8 cellular contexts compared by ENCODE assay signal in the genomic region with DNA sequence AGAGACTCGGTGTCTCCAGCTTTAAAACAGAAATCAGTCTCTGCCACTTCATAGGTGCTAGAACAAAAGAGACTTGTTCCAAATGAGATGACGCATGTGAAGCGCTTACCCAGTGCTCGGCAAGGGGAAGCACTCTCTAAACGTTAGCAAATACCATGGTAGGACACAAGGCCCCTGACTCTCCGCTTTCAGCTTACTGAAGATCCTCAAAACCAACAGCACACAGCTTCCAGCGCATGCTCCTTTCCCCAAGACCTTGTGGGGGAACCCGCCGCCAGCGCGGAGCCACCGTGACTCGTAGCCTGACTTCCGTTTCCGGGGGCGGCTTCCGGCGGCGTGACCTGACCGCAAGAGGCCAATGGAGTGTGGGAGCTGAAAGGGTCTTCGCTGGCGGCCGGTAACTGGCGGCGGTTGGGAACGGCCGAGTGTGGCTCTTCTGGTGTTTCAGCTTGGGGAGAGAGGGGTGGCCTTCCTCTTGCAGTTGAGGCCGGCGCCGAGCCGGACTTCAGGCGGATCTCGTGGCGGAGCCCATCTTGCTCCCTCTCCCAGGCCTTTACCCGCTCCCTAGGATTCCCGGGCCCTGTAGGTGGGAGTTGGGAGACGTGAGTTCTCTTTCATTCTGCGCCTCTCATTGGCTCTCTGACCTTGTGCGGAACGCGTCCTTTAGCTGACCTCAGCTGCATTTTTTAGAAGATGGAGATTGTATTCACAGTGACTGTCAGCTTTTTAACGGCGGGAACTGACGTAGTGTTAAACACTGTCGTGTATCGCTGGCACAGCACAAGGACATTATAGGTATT. TPM values are rescaled to one million over a fixed set of nuclear protein-coding genes. Genes with fewer than 3 reads are reported as not detected.
A peak's percentile ranks its signal among the peaks of the same experiment; 100 is the strongest.
DNase-seq lines count a peak whose midpoint lies in the region; TF ChIP-seq lines count a peak whose summit lies in the region.

A gene with protein sequence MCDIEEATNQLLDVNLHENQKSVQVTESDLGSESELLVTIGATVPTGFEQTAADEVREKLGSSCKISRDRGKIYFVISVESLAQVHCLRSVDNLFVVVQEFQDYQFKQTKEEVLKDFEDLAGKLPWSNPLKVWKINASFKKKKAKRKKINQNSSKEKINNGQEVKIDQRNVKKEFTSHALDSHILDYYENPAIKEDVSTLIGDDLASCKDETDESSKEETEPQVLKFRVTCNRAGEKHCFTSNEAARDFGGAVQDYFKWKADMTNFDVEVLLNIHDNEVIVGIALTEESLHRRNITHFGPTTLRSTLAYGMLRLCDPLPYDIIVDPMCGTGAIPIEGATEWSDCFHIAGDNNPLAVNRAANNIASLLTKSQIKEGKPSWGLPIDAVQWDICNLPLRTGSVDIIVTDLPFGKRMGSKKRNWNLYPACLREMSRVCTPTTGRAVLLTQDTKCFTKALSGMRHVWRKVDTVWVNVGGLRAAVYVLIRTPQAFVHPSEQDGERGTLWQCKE (plus strand): TSS at position 324 of the 800 bp plus-strand sequence. CDS start 2,015 bp downstream, outside the sequence.

- TF ChIP-seq EP300 in neural cell (conservative IDR thresholded peaks at IDR 0.05; ENCODE audit: poor library complexity, severe bottlenecking) = peak; percentile 51

- no peaks in the 10 kb centered on the region for H3K9me3 ChIP-seq in neural cell (ENCODE audit: low read length)
- H3K9me3 ChIP-seq in stomach smooth muscle (ENCODE audit: control insufficient read depth in 2 of 2, low read length in 2 of 2) = no peaks in the 10 kb centered on the region

- no peaks in the 10 kb centered on the region for H4K20me1 ChIP-seq in neural cell (ENCODE audit: insufficient read depth)

- peak within 1 kb of the TSS; percentile 87 for H2AFZ ChIP-seq in neural cell (ENCODE audit: low read depth, low read length)

- H3K4me3 ChIP-seq in LNCaP clone FGC (ENCODE audit: low read depth, low read length) (peak within 1 kb of the TSS; percentile 73), fibroblast of villous mesenchyme (ENCODE audit: low read depth, low read length) (peak within 1 kb of the TSS; percentile 68), neural cell (ENCODE audit: low read length) (peak within 1 kb of the TSS; percentile 69), stomach smooth muscle (ENCODE audit: low read length in 2 of 2) (peak within 1 kb of the TSS; percentile 94 to 99)

- no peaks in the 10 kb centered on the region for H3F3A ChIP-seq in neural cell (ENCODE audit: insufficient read depth, low read length, poor library complexity, severe bottlenecking)

- DNase-seq in EL (peak; percentile 93), GOT3 (lab: John Stamatoyannopoulos, UW) (peak; percentile 64), LNCaP clone FGC (ENCODE audit: low read depth) (peak; percentile 85), SHP77 treated with DMSO at 0.1 percent for 48 hours (lab: John Stamatoyannopoulos, UW) (peak; percentile 90), fibroblast of villous mesenchyme (ENCODE audit: low read depth) (peak; percentile 92)
- peak; percentile 98 for DNase-seq in activated effector memory CD4-positive, alpha-beta T cell treated with anti-CD3 and anti-CD28 coated beads, Interleukin-2, amount 50 U/mL, for 16 hours

- TF ChIP-seq CTCF in LNCaP clone FGC (IDR thresholded peaks at IDR 0.05; ENCODE audit: control insufficient read depth, extremely low read depth, insufficient read depth) (no peak), fibroblast of villous mesenchyme (IDR thresholded peaks at IDR 0.05; ENCODE audit: insufficient read depth, low read depth, low read length) (no peak), neural cell (IDR thresholded peaks at IDR 0.05; ENCODE audit: poor library complexity, severe bottlenecking) (peak; percentile 28)

- no peaks in the 10 kb centered on the region for H3K27me3 ChIP-seq in neural cell (ENCODE audit: insufficient read depth, low read depth, low read length)
- H3K27me3 ChIP-seq in stomach smooth muscle (ENCODE audit: control insufficient read depth in 1 of 2, insufficient read depth in 2 of 2, low read length in 2 of 2) = no peaks in the 10 kb centered on the region

- TF ChIP-seq RAD21 in neural cell (conservative IDR thresholded peaks at IDR 0.05) = peak; percentile 40

- no peaks in the 10 kb centered on the region for H3K36me3 ChIP-seq in neural cell (ENCODE audit: insufficient read depth, low read length)
- peaks cover 8 to 25% of the 10 kb centered on the region in 2 donors for H3K36me3 ChIP-seq in stomach smooth muscle (ENCODE audit: control insufficient read depth in 2 of 2, insufficient read depth in 2 of 2, low read length in 2 of 2)

- peak within 1 kb of the TSS; percentile 83 for H3K4me2 ChIP-seq in neural cell (ENCODE audit: low read length)

- peaks cover 4% of the 10 kb centered on the region for H3K4me1 ChIP-seq in stomach smooth muscle (ENCODE audit: control insufficient read depth, insufficient read depth, low read length)

- H3K9ac ChIP-seq in neural cell (ENCODE audit: low read length) (peak within 1 kb of the TSS; percentile 82), stomach smooth muscle (ENCODE audit: low read length in 2 of 2) (peak within 1 kb of the TSS; percentile 95 to 98)

- peak within 1 kb of the TSS; percentile 92 for H3K27ac ChIP-seq in neural cell (ENCODE audit: low read length)
- H3K27ac ChIP-seq in stomach smooth muscle (ENCODE audit: low read length) = peak within 1 kb of the TSS; percentile 87

- peaks cover 7% of the 10 kb centered on the region for H3K79me2 ChIP-seq in neural cell (replicated peaks; ENCODE audit: insufficient read depth, low read length)

- no peaks in the 10 kb centered on the region for H3K9me2 ChIP-seq in neural cell (ENCODE audit: insufficient read depth, low read length)

TF ChIP-seq in neural cell, 6 proteins besides CTCF, POLR2A, EP300 and RAD21:
- TF ChIP-seq POLR2AphosphoS5 (IDR thresholded peaks at IDR 0.05) (peak; percentile 86), TAF1 (IDR thresholded peaks at IDR 0.05; ENCODE audit: low read depth) (peak; percentile 73), SMC3 (conservative IDR thresholded peaks at IDR 0.05; ENCODE audit: poor library complexity) (peak; percentile 45), MXI1 (conservative IDR thresholded peaks at IDR 0.05; ENCODE audit: poor library complexity, severe bottlenecking) (peak; percentile 93), EZH2 (IDR thresholded peaks at IDR 0.05; ENCODE audit: borderline replicate concordance, insufficient read depth, low read length, poor library complexity, severe bottlenecking) (no peak)
- TF ChIP-seq, protein P1, sequence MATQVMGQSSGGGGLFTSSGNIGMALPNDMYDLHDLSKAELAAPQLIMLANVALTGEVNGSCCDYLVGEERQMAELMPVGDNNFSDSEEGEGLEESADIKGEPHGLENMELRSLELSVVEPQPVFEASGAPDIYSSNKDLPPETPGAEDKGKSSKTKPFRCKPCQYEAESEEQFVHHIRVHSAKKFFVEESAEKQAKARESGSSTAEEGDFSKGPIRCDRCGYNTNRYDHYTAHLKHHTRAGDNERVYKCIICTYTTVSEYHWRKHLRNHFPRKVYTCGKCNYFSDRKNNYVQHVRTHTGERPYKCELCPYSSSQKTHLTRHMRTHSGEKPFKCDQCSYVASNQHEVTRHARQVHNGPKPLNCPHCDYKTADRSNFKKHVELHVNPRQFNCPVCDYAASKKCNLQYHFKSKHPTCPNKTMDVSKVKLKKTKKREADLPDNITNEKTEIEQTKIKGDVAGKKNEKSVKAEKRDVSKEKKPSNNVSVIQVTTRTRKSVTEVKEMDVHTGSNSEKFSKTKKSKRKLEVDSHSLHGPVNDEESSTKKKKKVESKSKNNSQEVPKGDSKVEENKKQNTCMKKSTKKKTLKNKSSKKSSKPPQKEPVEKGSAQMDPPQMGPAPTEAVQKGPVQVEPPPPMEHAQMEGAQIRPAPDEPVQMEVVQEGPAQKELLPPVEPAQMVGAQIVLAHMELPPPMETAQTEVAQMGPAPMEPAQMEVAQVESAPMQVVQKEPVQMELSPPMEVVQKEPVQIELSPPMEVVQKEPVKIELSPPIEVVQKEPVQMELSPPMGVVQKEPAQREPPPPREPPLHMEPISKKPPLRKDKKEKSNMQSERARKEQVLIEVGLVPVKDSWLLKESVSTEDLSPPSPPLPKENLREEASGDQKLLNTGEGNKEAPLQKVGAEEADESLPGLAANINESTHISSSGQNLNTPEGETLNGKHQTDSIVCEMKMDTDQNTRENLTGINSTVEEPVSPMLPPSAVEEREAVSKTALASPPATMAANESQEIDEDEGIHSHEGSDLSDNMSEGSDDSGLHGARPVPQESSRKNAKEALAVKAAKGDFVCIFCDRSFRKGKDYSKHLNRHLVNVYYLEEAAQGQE (IDR thresholded peaks at IDR 0.05; ENCODE audit: borderline replicate concordance) = peak; percentile 63

RNA-seq across cellular contexts. Expression of the gene that starts here (rescaled TPM):
- total RNA-seq in fibroblast of villous mesenchyme = 40.3 and 50.1 TPM in 2 replicates
- polyA plus RNA-seq in neural cell = 32.6 and 35.0 TPM in 2 replicates
- polyA minus RNA-seq in neural cell = 56.0 and 65.2 TPM in 2 replicates

Comparison
In these comparisons a context has a peak if more than half of its experiments do, and no peak if none do; other contexts are left out.
1. Peak in every context shown above with its lines: DNase-seq, H3K4me3 ChIP-seq and H3K27ac ChIP-seq.